ENCODE assay signal across 32 cellular contexts in the genomic region with DNA sequence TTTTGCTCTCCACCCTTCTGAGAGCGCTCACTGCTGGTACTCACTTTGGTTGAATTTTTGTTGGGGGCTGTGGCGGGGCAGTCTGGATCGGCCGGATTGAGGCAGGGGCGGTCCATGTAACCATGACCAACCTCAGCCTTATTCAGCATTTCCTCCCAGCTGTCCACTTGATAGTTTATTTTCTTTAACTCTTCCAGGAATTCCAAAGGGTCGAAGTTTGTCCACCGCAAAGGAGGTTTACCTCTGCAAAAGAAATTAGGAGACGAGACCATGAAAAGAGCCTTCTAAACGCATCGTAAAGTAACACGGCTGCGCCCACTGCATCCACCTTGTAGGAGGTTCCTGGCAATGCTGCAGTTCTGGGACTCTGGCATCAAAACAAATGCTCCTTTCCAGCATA.
"Had no signal": no experiment of that assay in that cellular context is flagged by ENCODE, and none has a peak within 500 bp of the region (broad histone marks: within the 10 kb centered on the region; RNA-seq: fewer than 3 reads in every experiment).

No MANE protein-coding gene starts in this region.

- H3K4me3 Mint-ChIP-seq: activated CD4-positive, alpha-beta T cell treated with anti-CD3 and anti-CD28 coated beads, Interleukin-2, amount 10 ng/mL, durations not matched to agents 24 days and 14 days; activated CD8-positive, alpha-beta T cell treated with anti-CD3 and anti-CD28 coated beads for 36 hours; activated naive CD8-positive, alpha-beta T cell treated with anti-CD3 and anti-CD28 coated beads for 36 hours; activated T-cell treated with anti-CD3 and anti-CD28 coated beads, Interleukin-2, amount 50 U/mL, for 72 hours; activated T-helper 17 cell treated with anti-CD3 and anti-CD28 coated beads, Interleukin-2, amount 50 U/mL, for 72 hours; central memory CD8-positive, alpha-beta T cell; T-cell had no signal

- H3K9ac ChIP-seq: SK-N-SH had no signal

- H3K27me3 ChIP-seq: body of pancreas, SJSA1 had no signal

- H3K4me2 ChIP-seq: SK-N-SH had no signal

- H3K4me3 ChIP-seq: body of pancreas, K562, SJSA1 had no signal

- H3K9me2 ChIP-seq: SK-N-SH had no signal

- FAIRE-seq: bronchial epithelial cell, K562 had no signal

- H3K27ac ChIP-seq: body of pancreas, SJSA1, VCaP had no signal

- ATAC-seq: activated T-helper 17 cell treated with anti-CD3 and anti-CD28 coated beads, Interleukin-2, amount 50 U/mL, for 72 hours; body of pancreas; K562; Panc1 had no signal

- H3K9me3 ChIP-seq: body of pancreas, SJSA1, SK-N-SH had no signal

- H3K27me3 Mint-ChIP-seq: activated naive CD8-positive, alpha-beta T cell treated with anti-CD3 and anti-CD28 coated beads for 36 hours; activated T-helper 17 cell treated with anti-CD3 and anti-CD28 coated beads, Interleukin-2, amount 50 U/mL, for 72 hours; central memory CD8-positive, alpha-beta T cell had no signal

- DNase-seq: activated CD4-positive, alpha-beta T cell treated with anti-CD3 and anti-CD28 coated beads, Interleukin-2, amount 10 ng/mL, durations not matched to agents 24 days and 14 days; activated CD4-positive, alpha-beta T cell treated with anti-CD3 and anti-CD28 coated beads, Interleukin-2, amount 50 U/mL, for 4 hours; activated CD4-positive, CD25-positive, alpha-beta regulatory T cell; activated effector memory CD4-positive, alpha-beta T cell treated with anti-CD3 and anti-CD28 coated beads, Interleukin-2, amount 50 U/mL, for 16 hours; activated naive CD4-positive, alpha-beta T cell; activated naive CD4-positive, alpha-beta T cell treated with anti-CD3 and anti-CD28 coated beads, Interleukin-2, amount 50 U/mL, for 16 hours; activated T-cell treated with anti-CD3 and anti-CD28 coated beads, Interleukin-2, amount 50 U/mL, for 1 hour; amniotic stem cell; aorta; body of pancreas; IMR-90; NCI-H1105; NCI-H1417 treated with DMSO at 0.1 percent for 48 hours; NCI-H187 treated with DMSO at 0.1 percent for 48 hours; NCI-H2081; NCI-H2171 treated with DMSO at 0.1 percent for 48 hours; NCI-H2227 treated with DMSO at 0.1 percent for 48 hours; NCI-H524 treated with DMSO at 0.1 percent for 48 hours; SHP77; SK-N-SH; T-helper 9 cell had no signal

- H3K9me3 Mint-ChIP-seq: activated CD4-positive, alpha-beta T cell treated with anti-CD3 and anti-CD28 coated beads, Interleukin-2, amount 10 ng/mL, durations not matched to agents 24 days and 14 days; activated CD8-positive, alpha-beta T cell treated with anti-CD3 and anti-CD28 coated beads for 36 hours; activated naive CD8-positive, alpha-beta T cell treated with anti-CD3 and anti-CD28 coated beads for 36 hours; activated T-cell treated with anti-CD3 and anti-CD28 coated beads, Interleukin-2, amount 50 U/mL, for 72 hours; activated T-helper 17 cell treated with anti-CD3 and anti-CD28 coated beads, Interleukin-2, amount 50 U/mL, for 72 hours; central memory CD8-positive, alpha-beta T cell; T-cell had no signal

- H3K27ac Mint-ChIP-seq: activated CD4-positive, alpha-beta T cell treated with anti-CD3 and anti-CD28 coated beads, Interleukin-2, amount 10 ng/mL, durations not matched to agents 24 days and 14 days; activated CD8-positive, alpha-beta T cell treated with anti-CD3 and anti-CD28 coated beads for 36 hours; activated naive CD8-positive, alpha-beta T cell treated with anti-CD3 and anti-CD28 coated beads for 36 hours; activated T-cell treated with anti-CD3 and anti-CD28 coated beads, Interleukin-2, amount 50 U/mL, for 72 hours; activated T-helper 17 cell treated with anti-CD3 and anti-CD28 coated beads, Interleukin-2, amount 50 U/mL, for 72 hours; T-cell had no signal
